37 cellular contexts compared by ENCODE assay signal in the genomic region with DNA sequence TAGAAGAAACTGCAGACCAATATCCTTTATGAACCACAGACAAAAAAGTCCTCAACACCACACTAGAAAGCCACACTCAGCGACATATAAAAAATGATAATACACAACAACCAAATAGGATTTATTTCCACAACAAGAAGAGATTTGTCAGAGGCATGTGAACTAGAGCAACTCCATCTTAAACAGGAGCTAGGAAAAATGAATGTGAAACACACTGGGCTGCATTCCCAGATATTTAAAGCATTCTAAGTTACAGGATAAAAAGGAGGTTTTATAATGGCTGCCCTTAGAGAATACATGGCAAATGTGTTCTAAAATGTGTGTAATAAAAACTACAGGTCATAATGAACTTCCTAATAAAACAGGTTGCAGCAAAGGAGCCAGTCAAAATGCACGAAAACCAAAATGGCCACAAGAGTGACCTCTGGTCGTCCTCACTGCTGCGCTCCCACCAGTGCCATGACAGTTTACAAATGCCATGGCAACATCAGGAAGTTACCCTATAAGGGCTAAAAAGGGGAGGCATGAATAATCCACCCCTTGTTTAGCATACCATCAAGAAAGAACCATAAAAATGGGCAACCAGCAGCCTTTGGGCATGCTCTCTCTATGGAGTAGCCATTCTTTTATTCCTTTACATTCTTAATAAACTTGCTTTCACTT. TPM values are rescaled to one million over a fixed set of nuclear protein-coding genes. Genes with fewer than 3 reads are reported as not detected.
"Had no signal": no experiment of that assay in that cellular context is flagged by ENCODE, and none has a peak within 500 bp of the region (broad histone marks: within the 10 kb centered on the region; RNA-seq: fewer than 3 reads in every experiment).

No MANE protein-coding gene starts in this region.

- H3K36me3 ChIP-seq: adrenal gland, brain microvascular endothelial cell, breast epithelium had no signal

- H3K27me3 ChIP-seq: adrenal gland, body of pancreas, brain microvascular endothelial cell, breast epithelium had no signal

- H3K4me3 ChIP-seq: adrenal gland, body of pancreas, breast epithelium had no signal

- H3K4me1 ChIP-seq: adrenal gland, body of pancreas, breast epithelium had no signal

- FAIRE-seq: astrocyte, TTC549 had no signal

- H3K9me3 ChIP-seq: adrenal gland, body of pancreas, breast epithelium had no signal

- H3K27ac ChIP-seq: adrenal gland, body of pancreas, brain microvascular endothelial cell, breast epithelium, VCaP had no signal

- DNase-seq: activated B cell treated with CpG ODN at 0.5 μM for 24 hours; activated CD4-positive, alpha-beta memory T cell treated with anti-CD3 and anti-CD28 coated beads for 36 hours; activated CD4-positive, alpha-beta T cell treated with anti-CD3 and anti-CD28 coated beads for 4 hours; activated CD4-positive, alpha-beta T cell treated with anti-CD3 and anti-CD28 coated beads, Interleukin-2, amount 10 ng/mL, durations not matched to agents 24 days and 14 days; activated CD4-positive, alpha-beta T cell treated with anti-CD3 and anti-CD28 coated beads, Interleukin-2, amount 50 U/mL, for 1 hour; activated CD4-positive, alpha-beta T cell treated with anti-CD3 and anti-CD28 coated beads, Interleukin-2, amount 50 U/mL, for 4 hours; activated CD4-positive, CD25-positive, alpha-beta regulatory T cell treated with anti-CD3 and anti-CD28 coated beads, Interleukin-2, amount 50 U/mL, for 72 hours; activated CD8-positive, alpha-beta memory T cell treated with anti-CD3 and anti-CD28 coated beads, Interleukin-2, amount 50 U/mL, for 4 hours; activated CD8-positive, alpha-beta T cell treated with anti-CD3 and anti-CD28 coated beads for 36 hours; activated effector memory CD4-positive, alpha-beta T cell treated with anti-CD3 and anti-CD28 coated beads, Interleukin-2, amount 50 U/mL, for 16 hours; activated gamma-delta T cell treated with Interleukin-2 at 50 U/mL for 16 hours; activated naive CD4-positive, alpha-beta T cell; activated naive CD4-positive, alpha-beta T cell treated with anti-CD3 and anti-CD28 coated beads for 36 hours; activated naive CD4-positive, alpha-beta T cell treated with anti-CD3 and anti-CD28 coated beads, Interleukin-2, amount 50 U/mL, for 16 hours; activated naive CD8-positive, alpha-beta T cell treated with anti-CD3 and anti-CD28 coated beads for 36 hours; activated T-cell treated with anti-CD3 and anti-CD28 coated beads for 4 hours; activated T-cell treated with anti-CD3 and anti-CD28 coated beads, Interleukin-2, amount 50 U/mL, for 1 hour; activated T-cell treated with anti-CD3 and anti-CD28 coated beads, Interleukin-2, amount 50 U/mL, for 4 hours; activated T-cell treated with anti-CD3 and anti-CD28 coated beads, Interleukin-2, amount 50 U/mL, for 72 hours; adrenal gland; amniotic stem cell; aorta; body of pancreas; brain microvascular endothelial cell; central memory CD4-positive, alpha-beta T cell; T-helper 2 cell; T-helper 9 cell had no signal

- ATAC-seq: activated CD8-positive, alpha-beta T cell treated with anti-CD3 and anti-CD28 coated beads for 36 hours; activated naive CD4-positive, alpha-beta T cell treated with anti-CD3 and anti-CD28 coated beads, Interleukin-2, amount 50 U/mL, for 72 hours; activated T-cell treated with anti-CD3 and anti-CD28 coated beads, Interleukin-2, amount 50 U/mL, for 4 hours; activated T-cell treated with anti-CD3 and anti-CD28 coated beads, Interleukin-2, amount 50 U/mL, for 72 hours; activated T-helper 17 cell treated with anti-CD3 and anti-CD28 coated beads, Interleukin-2, amount 50 U/mL, for 72 hours; body of pancreas had no signal

RNA-seq across cellular contexts. Expression of a gene that starts 21.8 kb away (rescaled TPM):
- total RNA-seq: activated CD4-positive, alpha-beta memory T cell treated with anti-CD3 and anti-CD28 coated beads for 36 hours; activated CD4-positive, alpha-beta T cell treated with anti-CD3 and anti-CD28 coated beads, Interleukin-2, amount 10 ng/mL, durations not matched to agents 24 days and 14 days; activated CD8-positive, alpha-beta memory T cell treated with anti-CD3 and anti-CD28 coated beads for 36 hours; activated CD8-positive, alpha-beta T cell treated with anti-CD3 and anti-CD28 coated beads for 36 hours; activated naive CD4-positive, alpha-beta T cell treated with anti-CD3 and anti-CD28 coated beads for 36 hours; activated naive CD8-positive, alpha-beta T cell treated with anti-CD3 and anti-CD28 coated beads for 36 hours; activated T-cell treated with anti-CD3 and anti-CD28 coated beads, Interleukin-2, amount 50 U/mL, for 4 hours; activated T-helper 1 cell treated with anti-CD3 and anti-CD28 coated beads, Interleukin-12 subunit alpha, Interleukin-12 subunit beta, Interleukin-2, Interleukin-4 antibody, amounts not matched to agents 30 ng/mL and 10 ng/mL and 1 ng/mL, durations not matched to agents 14 hours and 24 hours and 36 hours; activated T-helper 17 cell treated with anti-CD3 and anti-CD28 coated beads, Interleukin-2, amount 50 U/mL, for 72 hours; adrenal gland; aorta; astrocyte; body of pancreas; cardiac septum; cerebellum had no signal
- polyA plus RNA-seq: aorta had no signal
